ENCODE assay signal across 25 cellular contexts in genomic region chr2:109345653-109346165, GRCh38.
"Had no signal": no experiment of that assay in that cellular context is flagged by ENCODE, and none has a peak within 500 bp of the region (broad histone marks: within the 10 kb centered on the region; RNA-seq: fewer than 3 reads in every experiment).

No MANE protein-coding gene starts in this region.

- ATAC-seq: activated naive CD8-positive, alpha-beta T cell treated with anti-CD3 and anti-CD28 coated beads, Interleukin-2, amount 50 U/mL, for 24 hours; activated T-cell treated with anti-CD3 and anti-CD28 coated beads, Interleukin-2, amount 50 U/mL, for 4 hours; activated T-helper 17 cell treated with anti-CD3 and anti-CD28 coated beads, Interleukin-2, amount 50 U/mL, for 72 hours; gastroesophageal sphincter; left cardiac atrium; lower lobe of right lung; naive thymus-derived CD8-positive, alpha-beta T cell; sciatic nerve; stimulated activated naive CD8-positive, alpha-beta T cell treated with anti-CD3 and anti-CD28 coated beads, Interleukin-15, Interleukin-2, amounts not matched to agents 100 U/mL and 50 U/mL, for 24 hours; WTC11 had no signal

- H3K27ac ChIP-seq: cardiac muscle cell, coronary artery, gastroesophageal sphincter, hepatocyte, lower lobe of right lung, skin epidermis, thoracic aorta had no signal

- H3K4me3 ChIP-seq: cardiac muscle cell, coronary artery, dorsolateral prefrontal cortex, gastroesophageal sphincter, hepatocyte, lower lobe of right lung, skin epidermis, thoracic aorta had no signal

- H3K27me3 ChIP-seq: cardiac muscle cell, dorsolateral prefrontal cortex, gastroesophageal sphincter, hepatocyte had no signal

- H3K9me3 ChIP-seq: gastroesophageal sphincter, lower lobe of right lung, thoracic aorta had no signal

- H3K36me3 ChIP-seq: cardiac muscle cell, gastroesophageal sphincter, lower lobe of right lung, thoracic aorta had no signal

- DNase-seq: activated CD4-positive, alpha-beta memory T cell treated with anti-CD3 and anti-CD28 coated beads, Interleukin-2, amount 10 ng/mL, durations not matched to agents 7 days and 5 days; activated CD4-positive, alpha-beta T cell treated with anti-CD3 and anti-CD28 coated beads for 1 hour; activated CD4-positive, alpha-beta T cell treated with anti-CD3 and anti-CD28 coated beads, Interleukin-2, amount 10 ng/mL, durations not matched to agents 7 days and 5 days; activated naive CD8-positive, alpha-beta T cell treated with anti-CD3 and anti-CD28 coated beads, Interleukin-2, amount 50 U/mL, for 24 hours; activated T-cell treated with anti-CD3 and anti-CD28 coated beads, Interleukin-2, amount 50 U/mL, for 4 hours; dorsolateral prefrontal cortex; effector memory CD4-positive, alpha-beta T cell; left cardiac atrium; lower lobe of right lung; mesenchymal stem cell; naive thymus-derived CD8-positive, alpha-beta T cell; nucleus accumbens; stimulated activated CD4-positive, alpha-beta T cell treated with anti-CD3 and anti-CD28 coated beads, Interleukin-12 subunit alpha, Interleukin-12 subunit beta, amount 100 ng/mL, for 4 hours; stimulated activated CD4-positive, alpha-beta T cell treated with anti-CD3 and anti-CD28 coated beads, Interleukin-4, amount 100 ng/mL, for 1 hour; stimulated activated naive CD8-positive, alpha-beta T cell treated with anti-CD3 and anti-CD28 coated beads, Interleukin-15, Interleukin-2, amounts not matched to agents 100 U/mL and 50 U/mL, for 24 hours; T-helper 2 cell had no signal
